ENCODE assay signal across 1 cellular context in genomic region chr1:18900303-18900841, GRCh38.
TF ChIP-seq lines count a peak whose summit lies in the region.

No MANE protein-coding gene starts in this region.

TF ChIP-seq in HepG2, 621 proteins besides CTCF, POLR2A, EP300 and RAD21 (continued from another document and continues in another):
- TF ChIP-seq ZNF317 (CRISPR knock-in tag; IDR thresholded peaks at IDR 0.05), result peak; percentile 70; the same call in 1 of the 2 replicates
- TF ChIP-seq ZMYM4 (CRISPR knock-in tag; IDR thresholded peaks at IDR 0.05), result 0 out of 2 replicates have a peak, but pooled peaks have one; percentile 14
- TF ChIP-seq MAFF (IDR thresholded peaks at IDR 0.05; ENCODE audit: low read depth, low read length), result 0 out of 2 replicates have a peak, but pooled peaks have one; percentile 19
- 0 out of 2 replicates have a peak, but pooled peaks have one; percentile 51 for TF ChIP-seq RBFOX2 (IDR thresholded peaks at IDR 0.05; ENCODE audit: low read depth, low read length)
- peak; percentile 49; the same call in 1 of the 2 replicates for TF ChIP-seq SP5 (CRISPR knock-in tag; IDR thresholded peaks at IDR 0.05; ENCODE audit: borderline replicate concordance, low read depth)
- TF ChIP-seq MIXL1 (CRISPR knock-in tag; IDR thresholded peaks at IDR 0.05), result peak; percentile 94
- peak; percentile 91; the same call in 1 of the 2 replicates for TF ChIP-seq RXRA (CRISPR knock-in tag; IDR thresholded peaks at IDR 0.05)
- no peak for TF ChIP-seq NPAS2 (CRISPR knock-in tag; IDR thresholded peaks at IDR 0.05; ENCODE audit: borderline replicate concordance)
- peak; percentile 85 for TF ChIP-seq HDAC1 (CRISPR knock-in tag; IDR thresholded peaks at IDR 0.05)
- no peak for TF ChIP-seq ATF7 (IDR thresholded peaks at IDR 0.05)
- 0 out of 2 replicates have a peak, but pooled peaks have one; percentile 42 for TF ChIP-seq ATF7 (CRISPR knock-in tag; IDR thresholded peaks at IDR 0.05)
- peak; percentile 72; the same call in 1 of the 2 replicates for TF ChIP-seq ARID4A (CRISPR knock-in tag; IDR thresholded peaks at IDR 0.05; ENCODE audit: borderline replicate concordance)
- TF ChIP-seq FIP1L1 (IDR thresholded peaks at IDR 0.05; ENCODE audit: borderline replicate concordance, insufficient read depth, low read depth, low read length), result no peak
- TF ChIP-seq NR2F2 (IDR thresholded peaks at IDR 0.05; ENCODE audit: borderline replicate concordance, low read depth), result peak; percentile 75; the same call in 1 of the 2 replicates
- TF ChIP-seq CENPX (CRISPR knock-in tag; IDR thresholded peaks at IDR 0.05), result no peak
- no peak for TF ChIP-seq LRRFIP1 (CRISPR knock-in tag; conservative IDR thresholded peaks at IDR 0.05)
- TF ChIP-seq ZNF639 (CRISPR knock-in tag; conservative IDR thresholded peaks at IDR 0.05), result peak; percentile 52; the same call in 1 of the 2 replicates
- peak; percentile 87 for TF ChIP-seq FOXA3 (CRISPR knock-in tag; IDR thresholded peaks at IDR 0.05)
- TF ChIP-seq CREM (IDR thresholded peaks at IDR 0.05), result peak; percentile 81
- TF ChIP-seq CREM (CRISPR knock-in tag; IDR thresholded peaks at IDR 0.05), result no peak
- no peak for TF ChIP-seq MTF1 (CRISPR knock-in tag; IDR thresholded peaks at IDR 0.05)
- TF ChIP-seq ZNF773 (CRISPR knock-in tag; IDR thresholded peaks at IDR 0.05; ENCODE audit: borderline replicate concordance), result no peak
- TF ChIP-seq PPARG (CRISPR knock-in tag; conservative IDR thresholded peaks at IDR 0.05), result peak; percentile 95
- TF ChIP-seq ZNF607 (CRISPR knock-in tag; IDR thresholded peaks at IDR 0.05; ENCODE audit: borderline replicate concordance), result no peak
- TF ChIP-seq ZBTB34 (CRISPR knock-in tag; IDR thresholded peaks at IDR 0.05), result 0 out of 2 replicates have a peak, but pooled peaks have one; percentile 23
- TF ChIP-seq ZBTB10 (CRISPR knock-in tag; IDR thresholded peaks at IDR 0.05; ENCODE audit: borderline replicate concordance), result no peak
- TF ChIP-seq SP4 (CRISPR knock-in tag; IDR thresholded peaks at IDR 0.05), result peak; percentile 39; the same call in 1 of the 2 replicates
- peak; percentile 92 for TF ChIP-seq THRA (CRISPR knock-in tag; IDR thresholded peaks at IDR 0.05; ENCODE audit: borderline replicate concordance)
- TF ChIP-seq HBP1 (CRISPR knock-in tag; IDR thresholded peaks at IDR 0.05; ENCODE audit: low read depth), result 0 out of 2 replicates have a peak, but pooled peaks have one; percentile 45
- TF ChIP-seq ZNF691 (CRISPR knock-in tag; IDR thresholded peaks at IDR 0.05; ENCODE audit: borderline replicate concordance, low read depth), result peak; percentile 75; the same call in 1 of the 2 replicates
- TF ChIP-seq ZNF761 (CRISPR knock-in tag; conservative IDR thresholded peaks at IDR 0.05), result 0 out of 2 replicates have a peak, but pooled peaks have one; percentile 38
- TF ChIP-seq ZSCAN12 (CRISPR knock-in tag; IDR thresholded peaks at IDR 0.05), result no peak
- no peak for TF ChIP-seq ZNF567 (CRISPR knock-in tag; IDR thresholded peaks at IDR 0.05; ENCODE audit: borderline replicate concordance)
- no peak for TF ChIP-seq CREB1 (IDR thresholded peaks at IDR 0.05)
- peak; percentile 81 for TF ChIP-seq CREB1 (CRISPR knock-in tag; IDR thresholded peaks at IDR 0.05)
- TF ChIP-seq FOSL2 (CRISPR knock-in tag; IDR thresholded peaks at IDR 0.05), result peak; percentile 77
- TF ChIP-seq ZFP1 (CRISPR knock-in tag; IDR thresholded peaks at IDR 0.05), result peak; percentile 89; the same call in 1 of the 2 replicates
- TF ChIP-seq USF2 (IDR thresholded peaks at IDR 0.05; ENCODE audit: low read depth, low read length), result no peak
- TF ChIP-seq USF2 (CRISPR knock-in tag; IDR thresholded peaks at IDR 0.05; ENCODE audit: borderline replicate concordance), result no peak
- no peak for TF ChIP-seq FOXK2 (IDR thresholded peaks at IDR 0.05)
- no peak for TF ChIP-seq ZNF670 (CRISPR knock-in tag; IDR thresholded peaks at IDR 0.05; ENCODE audit: borderline replicate concordance)
- TF ChIP-seq ZNF12 (CRISPR knock-in tag; IDR thresholded peaks at IDR 0.05), result peak; percentile 74; the same call in 1 of the 2 replicates
